Comparison of ENCODE assay signal across 23 cellular contexts in genomic region chr6:45568626-45569025, GRCh38.
DNase-seq lines count a peak whose midpoint lies in the region; ATAC-seq and TF ChIP-seq lines count a peak whose summit lies in the region.
"Had no signal": no experiment of that assay in that cellular context is flagged by ENCODE, and none has a peak within 500 bp of the region (broad histone marks: within the 10 kb centered on the region; RNA-seq: fewer than 3 reads in every experiment).

No MANE protein-coding gene starts in this region.

- POLR2A ChIA-PET in HCT116 (lab: Charles Lee), result no interaction called here

- ATAC-seq in activated naive CD8-positive, alpha-beta T cell treated with anti-CD3 and anti-CD28 coated beads, Interleukin-2, amount 50 U/mL, for 24 hours, result no peak
- ATAC-seq in HCT116 (no peak), SK-N-SH treated with all-trans-retinoic acid at 6 μM for 48 hours (no peak), GM18511 (IDR thresholded peaks at IDR 0.05; ENCODE audit: unreplicated experiment) (no peak)
- ATAC-seq: A549, GM12878, GM23338 had no signal

- H3K9me3 ChIP-seq in HCT116 (ENCODE audit: control insufficient read depth in 1 of 2, insufficient read depth in 1 of 2, low read depth in 1 of 2, low read length in 2 of 2), result no peaks in the 10 kb centered on the region
- H3K9me3 ChIP-seq in mammary epithelial cell (replicated peaks; ENCODE audit: insufficient read depth, low read length), result no peaks in the 10 kb centered on the region
- H3K9me3 ChIP-seq in neuronal stem cell (replicated peaks in 1 of 2; ENCODE audit: control insufficient read depth in 2 of 2, insufficient read depth in 1 of 2, low read depth in 1 of 2, low read length in 2 of 2), result no peaks in the 10 kb centered on the region
- H3K9me3 ChIP-seq: A549, SJSA1 had no signal

- CTCF ChIA-PET in HCT116 (lab: Charles Lee), result no interaction called here
- CTCF ChIA-PET in mammary epithelial cell (lab: Charles Lee; ENCODE audit: low non-redundant PET), result no interaction called here

- H3K27ac ChIP-seq in HCT116 (ENCODE audit: low read depth, low read length) (no peak overlapping the region), mammary epithelial cell (ENCODE audit: insufficient read depth, low read depth, low read length) (peak overlapping the region; percentile 54), neuronal stem cell (replicated peaks; ENCODE audit: low read length) (no peak overlapping the region)
- H3K27ac ChIP-seq: A549, SJSA1 had no signal

- no peak for TF ChIP-seq RAD21 in HCT116 (IDR thresholded peaks at IDR 0.05; ENCODE audit: low read depth)

- in situ Hi-C loops in mammary epithelial cell (cut with MboI; ENCODE audit: low sequenced_read_pairs in 2 of 2), result no loop called here

- H2AFZ ChIP-seq in HCT116 (ENCODE audit: low read depth, low read length, poor library complexity, severe bottlenecking) (no peak overlapping the region), mammary epithelial cell (ENCODE audit: low read depth, low read length) (peak overlapping the region; percentile 93), neuronal stem cell (ENCODE audit: low read length) (no peak overlapping the region)
- H2AFZ ChIP-seq: GM23338 had no signal

- RAD21 ChIA-PET in HCT116 (lab: Charles Lee; ENCODE audit: low non-redundant PET in 1 of 2, low total read pairs in 2 of 2, uncharacterized antibody in 2 of 2, unreplicated experiment in 2 of 2), result no interaction called here

- H3K27me3 ChIP-seq in HCT116 (ENCODE audit: insufficient read depth, low read length) (no peaks in the 10 kb centered on the region), mammary epithelial cell (ENCODE audit: insufficient read depth, low read length) (no peaks in the 10 kb centered on the region), neuronal stem cell (ENCODE audit: control insufficient read depth in 3 of 3, insufficient read depth in 3 of 3, low read depth in 1 of 3, low read length in 3 of 3) (no peaks in the 10 kb centered on the region)
- H3K27me3 ChIP-seq: SJSA1 had no signal

- no TSS peak for BruUV-seq in HCT116 (replicated peaks; lab: Mats Ljungman, UMichigan)
- BruUV-seq in mammary epithelial cell (replicated peaks; lab: Mats Ljungman, UMichigan), result no TSS peak

- no peak for TF ChIP-seq POLR2A in HCT116 (IDR thresholded peaks at IDR 0.05; ENCODE audit: borderline replicate concordance, extremely low read depth, insufficient read depth, insufficient read length)

- H3K4ac ChIP-seq in neuronal stem cell (ENCODE audit: low read length), result no peak overlapping the region

- H3K4me2 ChIP-seq in HCT116 (ENCODE audit: low read length) (0 out of 2 replicates have a peak overlapping the region, but pooled peaks have one; percentile 48), mammary epithelial cell (ENCODE audit: insufficient read depth, low read depth, low read length) (no peak overlapping the region), neuronal stem cell (ENCODE audit: insufficient read depth, low read length, poor library complexity, severe bottlenecking) (no peak overlapping the region)
- H3K4me2 ChIP-seq: A549, GM23338 had no signal

- intact Hi-C loops in HCT116 (cut with micrococcal nuclease) (no loop called here), mammary epithelial cell (cut with micrococcal nuclease) (no loop called here)

- no peak overlapping the region for H2BK5ac ChIP-seq in neuronal stem cell (ENCODE audit: low read length)

- no peaks in the 10 kb centered on the region for H3K79me1 ChIP-seq in neuronal stem cell (ENCODE audit: low read depth, low read length)

- H4K20me1 ChIP-seq in HCT116 (ENCODE audit: insufficient read depth) (no peaks in the 10 kb centered on the region), mammary epithelial cell (ENCODE audit: insufficient read depth, low read length) (no peaks in the 10 kb centered on the region)

- H3K14ac ChIP-seq in neuronal stem cell (ENCODE audit: low read length), result no peak overlapping the region

- H3K23ac ChIP-seq in neuronal stem cell (ENCODE audit: low read depth, low read length, poor library complexity), result no peak overlapping the region

- H3K4me3 Mint-ChIP-seq in activated naive CD8-positive, alpha-beta T cell treated with anti-CD3 and anti-CD28 coated beads, Interleukin-2, amount 50 U/mL, for 24 hours, result no peak overlapping the region
- no peak overlapping the region for H3K4me3 Mint-ChIP-seq in activated naive CD8-positive, alpha-beta T cell treated with anti-CD3 and anti-CD28 coated beads for 36 hours
- H3K4me3 Mint-ChIP-seq: B cell, CD14-positive monocyte, GM23338, IgD-negative memory B cell had no signal

- no peak overlapping the region for H4K8ac ChIP-seq in neuronal stem cell (ENCODE audit: low read depth, low read length)

- no peak overlapping the region for H2BK15ac ChIP-seq in neuronal stem cell (ENCODE audit: low read length)

- peak overlapping the region; percentile 9 for H3K27ac Mint-ChIP-seq in activated naive CD8-positive, alpha-beta T cell treated with anti-CD3 and anti-CD28 coated beads, Interleukin-2, amount 50 U/mL, for 24 hours
- no peak overlapping the region for H3K27ac Mint-ChIP-seq in activated naive CD8-positive, alpha-beta T cell treated with anti-CD3 and anti-CD28 coated beads for 36 hours
- H3K27ac Mint-ChIP-seq: B cell, CD14-positive monocyte, GM23338, IgD-negative memory B cell had no signal

- peaks cover 32% of the 10 kb centered on the region for H3K4me1 Mint-ChIP-seq in activated naive CD8-positive, alpha-beta T cell treated with anti-CD3 and anti-CD28 coated beads, Interleukin-2, amount 50 U/mL, for 24 hours
- H3K4me1 Mint-ChIP-seq in activated naive CD8-positive, alpha-beta T cell treated with anti-CD3 and anti-CD28 coated beads for 36 hours, result peaks cover 26% of the 10 kb centered on the region

- H3K36me3 ChIP-seq in HCT116 (ENCODE audit: control insufficient read depth in 1 of 2, insufficient read depth in 2 of 2, low read length in 2 of 2), result no peaks in the 10 kb centered on the region
- H3K36me3 ChIP-seq in mammary epithelial cell (ENCODE audit: insufficient read depth, low read length), result no peaks in the 10 kb centered on the region
- H3K36me3 ChIP-seq in neuronal stem cell (replicated peaks in 1 of 2; ENCODE audit: control insufficient read depth in 2 of 2, insufficient read depth in 2 of 2, low read length in 2 of 2), result no peaks in the 10 kb centered on the region
- H3K36me3 ChIP-seq: HAP-1, SJSA1 had no signal

- no peaks in the 10 kb centered on the region for H3K9me3 Mint-ChIP-seq in activated naive CD8-positive, alpha-beta T cell treated with anti-CD3 and anti-CD28 coated beads, Interleukin-2, amount 50 U/mL, for 24 hours
- no peaks in the 10 kb centered on the region for H3K9me3 Mint-ChIP-seq in activated naive CD8-positive, alpha-beta T cell treated with anti-CD3 and anti-CD28 coated beads for 36 hours
- H3K9me3 Mint-ChIP-seq: GM23338 had no signal

- no peak overlapping the region for H4K91ac ChIP-seq in neuronal stem cell (ENCODE audit: low read depth, low read length, poor library complexity)

- no peak overlapping the region for H3K4me3 ChIP-seq in HCT116 (replicated peaks in 1 of 2; ENCODE audit: low read depth in 1 of 2, low read length in 2 of 2)
- no peak overlapping the region for H3K4me3 ChIP-seq in mammary epithelial cell (replicated peaks in 1 of 3; ENCODE audit: insufficient read depth in 1 of 3, low read depth in 2 of 3, low read length in 3 of 3)
- no peak overlapping the region for H3K4me3 ChIP-seq in neuronal stem cell (ENCODE audit: low read length in 2 of 2)
- H3K4me3 ChIP-seq: A549, GM12878, GM23338, HAP-1, SJSA1 had no signal

- H3K36me3 Mint-ChIP-seq in activated naive CD8-positive, alpha-beta T cell treated with anti-CD3 and anti-CD28 coated beads, Interleukin-2, amount 50 U/mL, for 24 hours (ENCODE audit: low read depth), result peaks cover 2% of the 10 kb centered on the region
- H3K36me3 Mint-ChIP-seq in activated naive CD8-positive, alpha-beta T cell treated with anti-CD3 and anti-CD28 coated beads for 36 hours, result peaks cover 2% of the 10 kb centered on the region

- H3K9me2 ChIP-seq in HCT116 (ENCODE audit: insufficient read depth), result no peaks in the 10 kb centered on the region

- H3K4me1 ChIP-seq in HCT116 (ENCODE audit: control insufficient read depth in 1 of 2, insufficient read depth in 2 of 2, low read length in 2 of 2) (peaks cover 8 to 46% of the 10 kb centered on the region in 2 experiments; a peak in 3 of 4 replicates), mammary epithelial cell (ENCODE audit: insufficient read depth, low read length) (peaks cover 36% of the 10 kb centered on the region), neuronal stem cell (ENCODE audit: control insufficient read depth in 2 of 2, insufficient read depth in 1 of 2, low read depth in 1 of 2, low read length in 2 of 2) (peaks cover 6 to 14% of the 10 kb centered on the region in 2 donors)
- H3K4me1 ChIP-seq: A549 had no signal

- TF ChIP-seq CTCF in HCT116 (IDR thresholded peaks at IDR 0.05 in 2 of 3, conservative IDR thresholded peaks at IDR 0.05 in 1 of 3; ENCODE audit: borderline replicate concordance in 1 of 3, insufficient read depth in 1 of 3, low read depth in 2 of 3, low read length in 2 of 3) (no peak), mammary epithelial cell (conservative IDR thresholded peaks at IDR 0.05 in 1 of 2, IDR thresholded peaks at IDR 0.05 in 1 of 2; ENCODE audit: extremely low read depth in 1 of 2, insufficient read depth in 1 of 2, low read depth in 1 of 2, low read length in 2 of 2) (no peak)

- DNase-seq in activated naive CD8-positive, alpha-beta T cell treated with anti-CD3 and anti-CD28 coated beads, Interleukin-2, amount 50 U/mL, for 24 hours, result no peak
- no peak for DNase-seq in activated naive CD8-positive, alpha-beta T cell treated with anti-CD3 and anti-CD28 coated beads for 36 hours
- DNase-seq in HCT116 (ENCODE audit: low read depth, low spot score) (no peak), mammary epithelial cell (no peak), neuronal stem cell (ENCODE audit: low spot score) (no peak), HK-2 (ENCODE audit: unreplicated experiment) (no peak)
- DNase-seq: NCI-H1694; NCI-H2081; NCI-H2171; NCI-H345; NCI-H524; NCI-H774; NK-92 treated with Interleukin-12 subunit alpha and Interleukin-12 subunit beta, amount 100 ng/mL, for 24 hours had no signal

- dilution Hi-C loops in mammary epithelial cell (cut with HindIII; ENCODE audit: low sequenced_read_pairs), result no loop called here

- H3K18ac ChIP-seq in neuronal stem cell (ENCODE audit: low read length), result no peak overlapping the region

- H3K9ac ChIP-seq in HCT116 (ENCODE audit: low read length) (no peak overlapping the region), mammary epithelial cell (ENCODE audit: insufficient read depth, low read length) (no peak overlapping the region), neuronal stem cell (ENCODE audit: low read depth, low read length, poor library complexity) (no peak overlapping the region)

- H3K79me2 ChIP-seq in HCT116 (ENCODE audit: insufficient read depth, low read length), result no peaks in the 10 kb centered on the region
- H3K79me2 ChIP-seq in mammary epithelial cell (ENCODE audit: insufficient read depth, low read length), result no peaks in the 10 kb centered on the region

- no peak overlapping the region for H2BK120ac ChIP-seq in neuronal stem cell (ENCODE audit: low read depth, low read length)

- no peaks in the 10 kb centered on the region for H3K27me3 Mint-ChIP-seq in activated naive CD8-positive, alpha-beta T cell treated with anti-CD3 and anti-CD28 coated beads, Interleukin-2, amount 50 U/mL, for 24 hours
- no peaks in the 10 kb centered on the region for H3K27me3 Mint-ChIP-seq in activated naive CD8-positive, alpha-beta T cell treated with anti-CD3 and anti-CD28 coated beads for 36 hours

- 85% methylated on average over 5 of the region's 5 CpGs for WGBS in mammary epithelial cell (ENCODE audit: low coverage, missing lambda C conversion rate)
- WGBS in neuronal stem cell (ENCODE audit: extremely low coverage in 2 of 2, insufficient read length in 2 of 2, insufficient replicate concordance in 1 of 2), 2 donors, result no CpG with 5 or more reads among the region's 5 CpGs

- H2AK5ac ChIP-seq in neuronal stem cell (ENCODE audit: low read depth, low read length), result peak overlapping the region; percentile 16

- no peak overlapping the region for H2BK12ac ChIP-seq in neuronal stem cell (ENCODE audit: low read length)
